ENCODE assay signal across 23 cellular contexts in genomic region chr2:211423018-211423417, GRCh38.
DNase-seq lines count a peak whose midpoint lies in the region; ATAC-seq and TF ChIP-seq lines count a peak whose summit lies in the region.
"Had no signal": no experiment of that assay in that cellular context is flagged by ENCODE, and none has a peak within 500 bp of the region (broad histone marks: within the 10 kb centered on the region; RNA-seq: fewer than 3 reads in every experiment).

No MANE protein-coding gene starts in this region.

- H3K9me3 ChIP-seq in OCI-LY1 (ENCODE audit: low read length) (no peaks in the 10 kb centered on the region), gastrocnemius medialis (no peaks in the 10 kb centered on the region)
- H3K9me3 ChIP-seq: adrenal gland, sigmoid colon, transverse colon had no signal

- TF ChIP-seq POLR2A in gastrocnemius medialis (IDR thresholded peaks at IDR 0.05): no peak

- intact Hi-C loops in gastrocnemius medialis (cut with DNase I; ENCODE audit: low total_unique reads): no loop called here

- H3K27ac Mint-ChIP-seq in stimulated activated naive B cell treated with anti-CD40 and anti-IgM and Interleukin-4, amounts not matched to agents 10 μg/mL and 1 μg/mL and 100 μg/mL, for 72 hours: no peak overlapping the region
- H3K27ac Mint-ChIP-seq: brain; CD8-positive, alpha-beta T cell had no signal

- H3K4me1 ChIP-seq in OCI-LY1 (ENCODE audit: insufficient read depth, low read length, severe bottlenecking) (peaks cover 70% of the 10 kb centered on the region), gastrocnemius medialis (no peaks in the 10 kb centered on the region)
- H3K4me1 ChIP-seq: adrenal gland, sigmoid colon, transverse colon had no signal

- no peaks in the 10 kb centered on the region for H3K4me1 Mint-ChIP-seq in stimulated activated naive B cell treated with anti-CD40 and anti-IgM and Interleukin-4, amounts not matched to agents 10 μg/mL and 1 μg/mL and 100 μg/mL, for 72 hours

- peak overlapping the region; percentile 20; the same call in 1 of the 2 replicates for H2AFZ ChIP-seq in OCI-LY1 (ENCODE audit: low read length)

- H3K4me3 ChIP-seq in OCI-LY1 (ENCODE audit: low read depth, low read length, poor library complexity, severe bottlenecking) (no peak overlapping the region), gastrocnemius medialis (no peak overlapping the region)
- H3K4me3 ChIP-seq: adrenal gland, sigmoid colon, SK-N-MC, transverse colon had no signal

- no peaks in the 10 kb centered on the region for H3K27me3 Mint-ChIP-seq in stimulated activated naive B cell treated with anti-CD40 and anti-IgM and Interleukin-4, amounts not matched to agents 10 μg/mL and 1 μg/mL and 100 μg/mL, for 72 hours
- H3K27me3 Mint-ChIP-seq: brain had no signal

- no peaks in the 10 kb centered on the region for H3K36me3 Mint-ChIP-seq in stimulated activated naive B cell treated with anti-CD40 and anti-IgM and Interleukin-4, amounts not matched to agents 10 μg/mL and 1 μg/mL and 100 μg/mL, for 72 hours
- H3K36me3 Mint-ChIP-seq: CD8-positive, alpha-beta T cell had no signal

- H3K36me3 ChIP-seq in OCI-LY1 (ENCODE audit: insufficient read depth, low read length): 0 out of 2 replicates have a peak, but pooled peaks cover 3% of the 10 kb centered on the region
- no peaks in the 10 kb centered on the region for H3K36me3 ChIP-seq in gastrocnemius medialis
- H3K36me3 ChIP-seq: adrenal gland, sigmoid colon, transverse colon had no signal

- H3K27me3 ChIP-seq in OCI-LY1 (ENCODE audit: insufficient read depth, low read length) (no peaks in the 10 kb centered on the region), gastrocnemius medialis (no peaks in the 10 kb centered on the region)
- H3K27me3 ChIP-seq: adrenal gland, sigmoid colon, transverse colon had no signal

- H3K9me3 Mint-ChIP-seq in stimulated activated naive B cell treated with anti-CD40 and anti-IgM and Interleukin-4, amounts not matched to agents 10 μg/mL and 1 μg/mL and 100 μg/mL, for 72 hours: no peaks in the 10 kb centered on the region
- H3K9me3 Mint-ChIP-seq: activated T-cell treated with anti-CD3 and anti-CD28 coated beads, Interleukin-2, amount 50 U/mL, for 4 hours; brain; CD8-positive, alpha-beta T cell had no signal

- H3K4me2 ChIP-seq in OCI-LY1 (ENCODE audit: low read length): peak overlapping the region; percentile 50

- peak overlapping the region; percentile 87 for H3K27ac ChIP-seq in OCI-LY1 (ENCODE audit: low read depth, low read length, poor library complexity, severe bottlenecking)
- H3K27ac ChIP-seq in gastrocnemius medialis: no peak overlapping the region
- H3K27ac ChIP-seq: adrenal gland, epithelial cell of prostate, sigmoid colon, SK-N-MC, transverse colon had no signal

- ATAC-seq in HG03175 (IDR thresholded peaks at IDR 0.05; ENCODE audit: unreplicated experiment) (peak; percentile 43), gastrocnemius medialis (no peak)
- peak; percentile 36 to 46 for ATAC-seq in stimulated activated naive B cell treated with anti-CD40 and anti-IgM and Interleukin-4, amounts not matched to agents 10 μg/mL and 1 μg/mL and 100 μg/mL, for 72 hours (replicated peaks)
- ATAC-seq: activated T-cell treated with anti-CD3 and anti-CD28 coated beads, Interleukin-2, amount 50 U/mL, for 4 hours; CD8-positive, alpha-beta T cell had no signal

- H3F3A ChIP-seq in OCI-LY1 (ENCODE audit: insufficient read depth, low read length): peaks cover 4% of the 10 kb centered on the region; the same call in 1 of the 2 replicates

- no peak overlapping the region for H3K4me3 Mint-ChIP-seq in stimulated activated naive B cell treated with anti-CD40 and anti-IgM and Interleukin-4, amounts not matched to agents 10 μg/mL and 1 μg/mL and 100 μg/mL, for 72 hours
- H3K4me3 Mint-ChIP-seq: activated T-cell treated with anti-CD3 and anti-CD28 coated beads, Interleukin-2, amount 50 U/mL, for 4 hours; brain; CD8-positive, alpha-beta T cell had no signal

- no peaks in the 10 kb centered on the region for H3K9me2 ChIP-seq in OCI-LY1 (ENCODE audit: low read depth, low read length)

- H3K9ac ChIP-seq in OCI-LY1 (ENCODE audit: low read length): peak overlapping the region; percentile 39

- TF ChIP-seq CTCF in OCI-LY1 (IDR thresholded peaks at IDR 0.05; ENCODE audit: low read length) (no peak), gastrocnemius medialis (IDR thresholded peaks at IDR 0.05 in 4 of 5, conservative IDR thresholded peaks at IDR 0.05 in 1 of 5) (no peak)

- in situ Hi-C loops in gastrocnemius medialis (cut with MboI; ENCODE audit: low sequenced_read_pairs in 4 of 4): no loop called here

- H3K79me2 ChIP-seq in OCI-LY1 (ENCODE audit: insufficient read depth, low read length): no peaks in the 10 kb centered on the region

- no peaks in the 10 kb centered on the region for H4K20me1 ChIP-seq in OCI-LY1 (ENCODE audit: insufficient read depth, low read length)

- DNase-seq in NCI-H146 (lab: John Stamatoyannopoulos, UW) (peak; percentile 15), NCI-H146 treated with DMSO at 0.1 percent for 48 hours (lab: John Stamatoyannopoulos, UW; ENCODE audit: unreplicated experiment) (no peak), 8988T (no peak), gastrocnemius medialis (no peak), T-helper 1 cell (no peak)
- DNase-seq in stimulated activated naive B cell treated with anti-CD40 and anti-IgM and Interleukin-4, amounts not matched to agents 10 μg/mL and 1 μg/mL and 100 μg/mL, for 72 hours: no peak
- DNase-seq: activated CD4-positive, alpha-beta T cell treated with anti-CD3 and anti-CD28 coated beads for 48 hours; activated naive CD4-positive, alpha-beta T cell; activated T-cell treated with anti-CD3 and anti-CD28 coated beads, Interleukin-2, amount 50 U/mL, for 4 hours; adrenal gland; AML-193; CD8-positive, alpha-beta T cell; kidney glomerular epithelial cell; NCI-H2081 treated with DMSO at 0.1 percent for 48 hours; NCI-H510A treated with DMSO at 0.1 percent for 48 hours; sigmoid colon; T-helper 2 cell; transverse colon had no signal

Comparison
In these comparisons a context has a peak if more than half of its experiments do, and no peak if none do; other contexts are left out.
1. ATAC-seq: peak in HG03175 (single experiment) and stimulated activated naive B cell treated with anti-CD40 and anti-IgM and Interleukin-4, amounts not matched to agents 10 μg/mL and 1 μg/mL and 100 μg/mL, for 72 hours (2 of 2); none in gastrocnemius medialis (0 of 2).